15 cellular contexts compared by ENCODE assay signal in genomic region chr6:44855562-44856494, GRCh38.
DNase-seq lines count a peak whose midpoint lies in the region; ATAC-seq, FAIRE-seq and TF ChIP-seq lines count a peak whose summit lies in the region.
"Had no signal": no experiment of that assay in that cellular context is flagged by ENCODE, and none has a peak within 500 bp of the region (broad histone marks: within the 10 kb centered on the region; RNA-seq: fewer than 3 reads in every experiment).

No MANE protein-coding gene starts in this region.

- no peak overlapping the region for H3K27ac ChIP-seq in GM12878 (ENCODE audit: control insufficient read depth, insufficient read depth)

- no peak for TF ChIP-seq EP300 in GM12878 (IDR thresholded peaks at IDR 0.05; ENCODE audit: borderline replicate concordance in 1 of 2, control insufficient read depth in 1 of 2, low read depth in 2 of 2, low read length in 2 of 2)

- in situ Hi-C loops in GM12878 (cut with MboI): no loop called here

- FAIRE-seq in GM12878 (lab: Jason Lieb, UNC): peak; percentile 73
- FAIRE-seq: RCC 7860 had no signal

- TF ChIP-seq RAD21 in GM12878 (IDR thresholded peaks at IDR 0.05; ENCODE audit: insufficient read depth, low read depth, low read length): no peak

- no peak overlapping the region for H3K4me2 ChIP-seq in GM12878 (ENCODE audit: control insufficient read depth, insufficient read depth)

- no peak overlapping the region for H2AFZ ChIP-seq in GM12878 (ENCODE audit: control insufficient read depth, low read depth, low read length)

- SMC1A ChIA-PET in GM12878 (lab: Charles Lee; ENCODE audit: uncharacterized antibody, unreplicated experiment): interaction anchor here (1.2 to 1.8 kb wide), 3 partner anchors 10 to 188 kb away, joined by 4 to 5 read pairs (median 4); no protein-coding TSS in a partner anchor

- WGBS in GM12878 (ENCODE audit: insufficient coverage, insufficient replicate concordance, low lambda C conversion rate, missing lambda C conversion rate): 29% methylated on average over 7 of the region's 7 CpGs

- no peaks in the 10 kb centered on the region for H3K36me3 ChIP-seq in GM12878 (ENCODE audit: control insufficient read depth in 2 of 2, insufficient read depth in 2 of 2, low read length in 1 of 2)

- TF ChIP-seq CTCF in GM12878 (IDR thresholded peaks at IDR 0.05 in 2 of 3, conservative IDR thresholded peaks at IDR 0.05 in 1 of 3; ENCODE audit: control insufficient read depth in 2 of 3, extremely low read depth in 1 of 3, insufficient read depth in 1 of 3, low read depth in 3 of 3, low read length in 3 of 3): no peak

- no peaks in the 10 kb centered on the region for H3K27me3 ChIP-seq in GM12878 (replicated peaks in 1 of 2; ENCODE audit: control insufficient read depth in 2 of 2, insufficient read depth in 2 of 2, low read length in 1 of 2)

- H3K9me3 ChIP-seq in GM12878 (replicated peaks; ENCODE audit: control insufficient read depth, insufficient read depth, low read length): no peaks in the 10 kb centered on the region

- no peaks in the 10 kb centered on the region for H3K79me2 ChIP-seq in GM12878 (ENCODE audit: control insufficient read depth, insufficient read depth, low read length)

- POLR2A ChIA-PET in GM12878 (lab: Charles Lee): interaction anchor here (0.6 kb wide), 1 partner anchor 80 kb away, joined by 4 read pairs; no protein-coding TSS in a partner anchor

- DNase-seq in AG08395 (ENCODE audit: low spot score) (peak; percentile 14), GM12878 (ENCODE audit: low read depth, low spot score) (no peak), kidney glomerular epithelial cell (lab: John Stamatoyannopoulos, UW) (peak; percentile 20), DMS53 (lab: John Stamatoyannopoulos, UW) (no peak), NCI-H82 treated with DMSO at 0.1 percent for 48 hours (lab: John Stamatoyannopoulos, UW; ENCODE audit: unreplicated experiment) (no peak)
- DNase-seq in stimulated activated CD4-positive, alpha-beta T cell treated with anti-CD3 and anti-CD28 coated beads, Interleukin-4, amount 100 ng/mL, for 4 hours: no peak
- DNase-seq: activated CD8-positive, alpha-beta memory T cell treated with anti-CD3 and anti-CD28 coated beads, Interleukin-2, amount 50 U/mL, for 4 hours; amygdala; CD4-positive, CD25-positive, alpha-beta regulatory T cell; naive B cell; NCI-H2227 treated with DMSO at 0.1 percent for 48 hours had no signal

- no peak overlapping the region for H3K4me3 ChIP-seq in GM12878

- no peak for TF ChIP-seq POLR2A in GM12878 (IDR thresholded peaks at IDR 0.05; ENCODE audit: low read depth, low read length)

- BruUV-seq in GM12878 (replicated peaks; lab: Mats Ljungman, UMichigan): no TSS peak

- ATAC-seq in GM18868 (IDR thresholded peaks at IDR 0.05; ENCODE audit: unreplicated experiment) (peak; percentile 67), GM12878 (no peak), GM18511 (IDR thresholded peaks at IDR 0.05; ENCODE audit: unreplicated experiment) (no peak)
- ATAC-seq: HCT116 had no signal

- CTCF ChIA-PET in GM12878 (lab: Yijun Ruan, JAX): no interaction called here

- RAD21 ChIA-PET in GM12878 (lab: Charles Lee; ENCODE audit: unreplicated experiment): interaction anchor here (0.6 kb wide), 1 partner anchor 200 kb away, joined by 3 read pairs; no protein-coding TSS in a partner anchor

- H3K9ac ChIP-seq in GM12878 (ENCODE audit: control insufficient read depth, insufficient read depth, low read length): no peak overlapping the region

- no peaks in the 10 kb centered on the region for H4K20me1 ChIP-seq in GM12878 (ENCODE audit: control insufficient read depth, insufficient read depth)

- no peaks in the 10 kb centered on the region for H3K4me1 ChIP-seq in GM12878 (ENCODE audit: control insufficient read depth, insufficient read depth, low read length)

- intact Hi-C loops in GM12878 (cut with micrococcal nuclease; ENCODE audit: unreplicated experiment): no loop called here

TF ChIP-seq in GM12878, 131 proteins besides CTCF, POLR2A, EP300 and RAD21 (continues in another document):
- TF ChIP-seq SREBF2 (IDR thresholded peaks at IDR 0.05; ENCODE audit: low read length) (no peak), YY1 (IDR thresholded peaks at IDR 0.05; ENCODE audit: low read depth, low read length) (no peak), KAT2A (conservative IDR thresholded peaks at IDR 0.05; ENCODE audit: control insufficient read depth, low read depth, low read length) (no peak), TAF1 (IDR thresholded peaks at IDR 0.05; ENCODE audit: borderline replicate concordance, low read depth, low read length) (no peak), SRF (IDR thresholded peaks at IDR 0.05; ENCODE audit: low read depth in 2 of 2, low read length in 2 of 2) (no peak), EGR1 (IDR thresholded peaks at IDR 0.05; ENCODE audit: borderline replicate concordance in 1 of 2, low read depth in 2 of 2, low read length in 2 of 2) (no peak), ZZZ3 (IDR thresholded peaks at IDR 0.05; ENCODE audit: control insufficient read depth, insufficient read length, low read depth) (no peak), SPI1 (IDR thresholded peaks at IDR 0.05; ENCODE audit: borderline replicate concordance, insufficient read depth, low read depth, low read length) (no peak), ETV6 (conservative IDR thresholded peaks at IDR 0.05 in 1 of 2, IDR thresholded peaks at IDR 0.05 in 1 of 2; ENCODE audit: borderline replicate concordance in 1 of 2, low read depth in 1 of 2) (no peak), CHD1 (IDR thresholded peaks at IDR 0.05; ENCODE audit: low read depth, low read length) (no peak), NFIC (IDR thresholded peaks at IDR 0.05; ENCODE audit: low read depth, low read length) (no peak), NFYA (IDR thresholded peaks at IDR 0.05; ENCODE audit: borderline replicate concordance, low read depth, low read length) (no peak), E2F4 (IDR thresholded peaks at IDR 0.05; ENCODE audit: low read depth, low read length) (no peak), SMAD1 (IDR thresholded peaks at IDR 0.05; ENCODE audit: low read depth, partially characterized antibody) (no peak), WRNIP1 (IDR thresholded peaks at IDR 0.05; ENCODE audit: borderline replicate concordance, low read depth, low read length) (no peak)
- TF ChIP-seq, protein P1, sequence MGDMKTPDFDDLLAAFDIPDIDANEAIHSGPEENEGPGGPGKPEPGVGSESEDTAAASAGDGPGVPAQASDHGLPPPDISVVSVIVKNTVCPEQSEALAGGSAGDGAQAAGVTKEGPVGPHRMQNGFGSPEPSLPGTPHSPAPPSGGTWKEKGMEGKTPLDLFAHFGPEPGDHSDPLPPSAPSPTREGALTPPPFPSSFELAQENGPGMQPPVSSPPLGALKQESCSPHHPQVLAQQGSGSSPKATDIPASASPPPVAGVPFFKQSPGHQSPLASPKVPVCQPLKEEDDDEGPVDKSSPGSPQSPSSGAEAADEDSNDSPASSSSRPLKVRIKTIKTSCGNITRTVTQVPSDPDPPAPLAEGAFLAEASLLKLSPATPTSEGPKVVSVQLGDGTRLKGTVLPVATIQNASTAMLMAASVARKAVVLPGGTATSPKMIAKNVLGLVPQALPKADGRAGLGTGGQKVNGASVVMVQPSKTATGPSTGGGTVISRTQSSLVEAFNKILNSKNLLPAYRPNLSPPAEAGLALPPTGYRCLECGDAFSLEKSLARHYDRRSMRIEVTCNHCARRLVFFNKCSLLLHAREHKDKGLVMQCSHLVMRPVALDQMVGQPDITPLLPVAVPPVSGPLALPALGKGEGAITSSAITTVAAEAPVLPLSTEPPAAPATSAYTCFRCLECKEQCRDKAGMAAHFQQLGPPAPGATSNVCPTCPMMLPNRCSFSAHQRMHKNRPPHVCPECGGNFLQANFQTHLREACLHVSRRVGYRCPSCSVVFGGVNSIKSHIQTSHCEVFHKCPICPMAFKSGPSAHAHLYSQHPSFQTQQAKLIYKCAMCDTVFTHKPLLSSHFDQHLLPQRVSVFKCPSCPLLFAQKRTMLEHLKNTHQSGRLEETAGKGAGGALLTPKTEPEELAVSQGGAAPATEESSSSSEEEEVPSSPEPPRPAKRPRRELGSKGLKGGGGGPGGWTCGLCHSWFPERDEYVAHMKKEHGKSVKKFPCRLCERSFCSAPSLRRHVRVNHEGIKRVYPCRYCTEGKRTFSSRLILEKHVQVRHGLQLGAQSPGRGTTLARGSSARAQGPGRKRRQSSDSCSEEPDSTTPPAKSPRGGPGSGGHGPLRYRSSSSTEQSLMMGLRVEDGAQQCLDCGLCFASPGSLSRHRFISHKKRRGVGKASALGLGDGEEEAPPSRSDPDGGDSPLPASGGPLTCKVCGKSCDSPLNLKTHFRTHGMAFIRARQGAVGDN (IDR thresholded peaks at IDR 0.05): no peak
- TF ChIP-seq, protein P2, sequence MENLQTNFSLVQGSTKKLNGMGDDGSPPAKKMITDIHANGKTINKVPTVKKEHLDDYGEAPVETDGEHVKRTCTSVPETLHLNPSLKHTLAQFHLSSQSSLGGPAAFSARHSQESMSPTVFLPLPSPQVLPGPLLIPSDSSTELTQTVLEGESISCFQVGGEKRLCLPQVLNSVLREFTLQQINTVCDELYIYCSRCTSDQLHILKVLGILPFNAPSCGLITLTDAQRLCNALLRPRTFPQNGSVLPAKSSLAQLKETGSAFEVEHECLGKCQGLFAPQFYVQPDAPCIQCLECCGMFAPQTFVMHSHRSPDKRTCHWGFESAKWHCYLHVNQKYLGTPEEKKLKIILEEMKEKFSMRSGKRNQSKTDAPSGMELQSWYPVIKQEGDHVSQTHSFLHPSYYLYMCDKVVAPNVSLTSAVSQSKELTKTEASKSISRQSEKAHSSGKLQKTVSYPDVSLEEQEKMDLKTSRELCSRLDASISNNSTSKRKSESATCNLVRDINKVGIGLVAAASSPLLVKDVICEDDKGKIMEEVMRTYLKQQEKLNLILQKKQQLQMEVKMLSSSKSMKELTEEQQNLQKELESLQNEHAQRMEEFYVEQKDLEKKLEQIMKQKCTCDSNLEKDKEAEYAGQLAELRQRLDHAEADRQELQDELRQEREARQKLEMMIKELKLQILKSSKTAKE (IDR thresholded peaks at IDR 0.05; ENCODE audit: low read depth, poor library complexity, severe bottlenecking): no peak

Comparison
In these comparisons a context has a peak if more than half of its experiments do, and no peak if none do; other contexts are left out.
1. DNase-seq: peak in AG08395 (single experiment) and kidney glomerular epithelial cell (single experiment); none in GM12878 (single experiment), DMS53 (single experiment), stimulated activated CD4-positive, alpha-beta T cell treated with anti-CD3 and anti-CD28 coated beads, Interleukin-4, amount 100 ng/mL, for 4 hours (0 of 2) and NCI-H82 treated with DMSO at 0.1 percent for 48 hours (single experiment).